ENCODE assay signal across 1 cellular context in genomic region chr6:30761791-30762429, GRCh38.
TF ChIP-seq lines count a peak whose summit lies in the region.

No MANE protein-coding gene starts in this region.

TF ChIP-seq in SK-N-SH, 30 proteins besides CTCF, POLR2A, EP300 and RAD21:
- TF ChIP-seq JUND (IDR thresholded peaks at IDR 0.05) (no peak), ZBTB33 (IDR thresholded peaks at IDR 0.05; ENCODE audit: borderline replicate concordance, low read depth) (no peak), SIN3A (IDR thresholded peaks at IDR 0.05; ENCODE audit: borderline replicate concordance, low read depth, low read length) (no peak), NRF1 (IDR thresholded peaks at IDR 0.05; ENCODE audit: low read depth, low read length) (no peak), FOSL2 (IDR thresholded peaks at IDR 0.05; ENCODE audit: borderline replicate concordance, low read depth) (no peak), POLR2AphosphoS5 (IDR thresholded peaks at IDR 0.05; ENCODE audit: low read depth, low read length) (no peak), YY1 (IDR thresholded peaks at IDR 0.05; ENCODE audit: low read depth) (no peak), TAF1 (IDR thresholded peaks at IDR 0.05; ENCODE audit: borderline replicate concordance, low read depth, low read length) (no peak), MXI1 (IDR thresholded peaks at IDR 0.05; ENCODE audit: low read depth, low read length) (no peak), GATA2 (CRISPR knock-in tag; IDR thresholded peaks at IDR 0.05) (no peak), EZH2phosphoT487 (IDR thresholded peaks at IDR 0.05; ENCODE audit: borderline replicate concordance, low read depth) (no peak), RXRA (IDR thresholded peaks at IDR 0.05; ENCODE audit: borderline replicate concordance, low read depth) (no peak), RCOR1 (IDR thresholded peaks at IDR 0.05; ENCODE audit: low read length) (no peak)
- TF ChIP-seq, protein P1, sequence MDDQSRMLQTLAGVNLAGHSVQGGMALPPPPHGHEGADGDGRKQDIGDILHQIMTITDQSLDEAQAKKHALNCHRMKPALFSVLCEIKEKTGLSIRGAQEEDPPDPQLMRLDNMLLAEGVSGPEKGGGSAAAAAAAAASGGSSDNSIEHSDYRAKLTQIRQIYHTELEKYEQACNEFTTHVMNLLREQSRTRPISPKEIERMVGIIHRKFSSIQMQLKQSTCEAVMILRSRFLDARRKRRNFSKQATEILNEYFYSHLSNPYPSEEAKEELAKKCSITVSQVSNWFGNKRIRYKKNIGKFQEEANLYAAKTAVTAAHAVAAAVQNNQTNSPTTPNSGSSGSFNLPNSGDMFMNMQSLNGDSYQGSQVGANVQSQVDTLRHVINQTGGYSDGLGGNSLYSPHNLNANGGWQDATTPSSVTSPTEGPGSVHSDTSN (IDR thresholded peaks at IDR 0.05) = no peak
